In genomic region chrX:100768679-100769338, GRCh38 we compare ENCODE assay signal across 8 cellular contexts. TPM values are rescaled to one million over a fixed set of nuclear protein-coding genes. Genes with fewer than 3 reads are reported as not detected.
DNase-seq lines count a peak whose midpoint lies in the region; ATAC-seq and TF ChIP-seq lines count a peak whose summit lies in the region.

No MANE protein-coding gene starts in this region.

- intact Hi-C loops in left cardiac atrium (cut with DNase I): loop anchor here (2.0 to 5.0 kb wide), 2 partner anchors 82 to 84 kb away; no protein-coding TSS in a partner anchor
- intact Hi-C loops in sigmoid colon (cut with DNase I): loop anchor here (1.0 to 5.0 kb wide), 2 partner anchors 84 to 257 kb away; no protein-coding TSS in a partner anchor

- TF ChIP-seq CTCF in AG10803 (conservative IDR thresholded peaks at IDR 0.05; ENCODE audit: low read length) (peak; percentile 98), sigmoid colon (IDR thresholded peaks at IDR 0.05) (peak; percentile 94 to 98 (median 98))

- no peaks in the 10 kb centered on the region for H3K36me3 ChIP-seq in adipocyte (ENCODE audit: control insufficient read depth, insufficient read depth, low read length, severe bottlenecking)
- no peaks in the 10 kb centered on the region for H3K36me3 ChIP-seq in sigmoid colon

- TF ChIP-seq EP300 in sigmoid colon (IDR thresholded peaks at IDR 0.05): no peak

- H3K4me1 ChIP-seq in adipocyte (ENCODE audit: control insufficient read depth, insufficient read depth, low read length) (no peaks in the 10 kb centered on the region), sigmoid colon (no peaks in the 10 kb centered on the region)

- H3K9ac ChIP-seq in adipocyte (ENCODE audit: low read length): no peak overlapping the region

- peak; percentile 66 for ATAC-seq in GM19023 (IDR thresholded peaks at IDR 0.05; ENCODE audit: unreplicated experiment)
- peak; percentile 30 to 45 for ATAC-seq in left cardiac atrium
- ATAC-seq in HG03095 (IDR thresholded peaks at IDR 0.05; ENCODE audit: unreplicated experiment): no peak

- TF ChIP-seq POLR2A in sigmoid colon (IDR thresholded peaks at IDR 0.05): no peak

- no peak overlapping the region for H3K27ac ChIP-seq in sigmoid colon

- 23 to 27% methylated on average over 7 of the region's 7 CpGs for WGBS in sigmoid colon, 2 donors

- DNase-seq in AG10803 (ENCODE audit: low read depth) (peak; percentile 45), NCI-H1092 (lab: John Stamatoyannopoulos, UW) (peak; percentile 64), T follicular helper cell (ENCODE audit: low read depth) (peak; percentile 84), adipocyte (ENCODE audit: low read depth) (peak; percentile 77), left cardiac atrium (peak; percentile 80), sigmoid colon (peak; percentile 92)

- H3K27me3 ChIP-seq in adipocyte (replicated peaks; ENCODE audit: control insufficient read depth, insufficient read depth, low read length): peaks cover 29% of the 10 kb centered on the region
- no peaks in the 10 kb centered on the region for H3K27me3 ChIP-seq in sigmoid colon

- peaks cover 12% of the 10 kb centered on the region for H3K9me3 ChIP-seq in adipocyte (ENCODE audit: control insufficient read depth, low read length)
- no peaks in the 10 kb centered on the region for H3K9me3 ChIP-seq in sigmoid colon

- H3K4me3 ChIP-seq in AG10803 (ENCODE audit: low read length) (no peak overlapping the region), adipocyte (ENCODE audit: low read length) (no peak overlapping the region), sigmoid colon (no peak overlapping the region)

RNA-seq across cellular contexts. Expression of gene SYTL4, which starts 36.9 kb away (rescaled TPM):
- total RNA-seq in left cardiac atrium (1 to 10 TPM; 3.6 to 5.8 TPM), sigmoid colon (100 to 1,000 TPM in 1 of 4 donors, 10 to 100 TPM in 3; 32.8 to 188 (median 41.6) TPM)
- polyA plus RNA-seq in sigmoid colon: 10 to 100 TPM; 10.5 to 22.8 (median 12.0) TPM

RNA-seq across cellular contexts. Expression of gene CSTF2, which starts 51.4 kb away (rescaled TPM):
- total RNA-seq in left cardiac atrium (1 to 10 TPM; 7.1 to 7.5 TPM), sigmoid colon (1 to 10 TPM; 6.1 to 8.6 (median 7.2) TPM)
- polyA plus RNA-seq in sigmoid colon: 10 to 100 TPM in 2 of 3 donors, 1 to 10 TPM in 1; 9.0 to 18.3 (median 15.4) TPM

Comparison
In these comparisons a context has a peak if more than half of its experiments do, and no peak if none do; other contexts are left out.
1. RNA of gene SYTL4, which starts 36.9 kb away (total RNA-seq): 32.8 to 188 TPM in sigmoid colon; 3.6 to 5.8 TPM in left cardiac atrium; every median in the first group is over 4 times any median in the second.
2. Peak in every context shown above with its lines, with median percentiles within 50 percentile points of each other: DNase-seq.